Comparison of ENCODE assay signal across 24 cellular contexts in genomic region chr14:68109132-68109531, GRCh38.
A peak's percentile ranks its signal among the peaks of the same experiment; 100 is the strongest.
DNase-seq lines count a peak whose midpoint lies in the region; ATAC-seq and TF ChIP-seq lines count a peak whose summit lies in the region.
"Had no signal": no experiment of that assay in that cellular context is flagged by ENCODE, and none has a peak within 500 bp of the region (broad histone marks: within the 10 kb centered on the region; RNA-seq: fewer than 3 reads in every experiment).

No MANE protein-coding gene starts in this region.

- WGBS in mesendoderm (ENCODE audit: extremely low coverage, insufficient coverage, low lambda C conversion rate), result no CpG with 5 or more reads among the region's 2 CpGs

- no peak overlapping the region for H2BK120ac ChIP-seq in mesendoderm (ENCODE audit: low read depth, low read length)

- no peaks in the 10 kb centered on the region for H3K36me3 ChIP-seq in colonic mucosa
- H3K36me3 ChIP-seq in mesendoderm (ENCODE audit: control insufficient read depth, insufficient read depth, low read length), result no peaks in the 10 kb centered on the region
- no peaks in the 10 kb centered on the region for H3K36me3 ChIP-seq in gastrocnemius medialis
- H3K36me3 ChIP-seq: upper lobe of right lung had no signal

- H4K5ac ChIP-seq in mesendoderm (ENCODE audit: low read length), result no peak overlapping the region

- H3K4me3 ChIP-seq in colonic mucosa (no peak overlapping the region), mesendoderm (ENCODE audit: low read length) (no peak overlapping the region), gastrocnemius medialis (no peak overlapping the region)
- H3K4me3 ChIP-seq: coronary artery, upper lobe of right lung had no signal

- no peak overlapping the region for H2BK15ac ChIP-seq in mesendoderm (replicated peaks; ENCODE audit: low read depth)

- no peaks in the 10 kb centered on the region for H3K27me3 ChIP-seq in colonic mucosa
- no peaks in the 10 kb centered on the region for H3K27me3 ChIP-seq in mesendoderm (ENCODE audit: insufficient read depth, low read length, poor library complexity)
- no peaks in the 10 kb centered on the region for H3K27me3 ChIP-seq in gastrocnemius medialis
- H3K27me3 ChIP-seq: upper lobe of right lung had no signal

- H4K8ac ChIP-seq in mesendoderm (ENCODE audit: low read depth, low read length), result no peak overlapping the region

- no peak overlapping the region for H3K4ac ChIP-seq in mesendoderm (ENCODE audit: low read depth, low read length)

- no peak overlapping the region for H3K23ac ChIP-seq in mesendoderm (ENCODE audit: low read length)

- TF ChIP-seq POLR2A in gastrocnemius medialis (IDR thresholded peaks at IDR 0.05), result no peak

- H3K27ac ChIP-seq in colonic mucosa, result peak overlapping the region; percentile 17
- H3K27ac ChIP-seq in mesendoderm (ENCODE audit: low read depth, low read length), result peak overlapping the region; percentile 36
- H3K27ac ChIP-seq in gastrocnemius medialis, result no peak overlapping the region
- H3K27ac ChIP-seq: epithelial cell of prostate, upper lobe of right lung had no signal

- H3K4me2 ChIP-seq in mesendoderm (ENCODE audit: low read length), result no peak overlapping the region

- peak overlapping the region; percentile 44 for H3K18ac ChIP-seq in mesendoderm (ENCODE audit: low read length)

- peaks cover 9% of the 10 kb centered on the region for H3K4me1 ChIP-seq in colonic mucosa
- peaks cover 7% of the 10 kb centered on the region for H3K4me1 ChIP-seq in mesendoderm (ENCODE audit: control insufficient read depth, low read depth, low read length)
- H3K4me1 ChIP-seq in gastrocnemius medialis, result peaks cover 0 to 5% of the 10 kb centered on the region in 2 donors

- H3K56ac ChIP-seq in mesendoderm (ENCODE audit: low read length), result no peak overlapping the region

- no peaks in the 10 kb centered on the region for H3K79me2 ChIP-seq in mesendoderm (ENCODE audit: control insufficient read depth, insufficient read depth, low read length)

- TF ChIP-seq CTCF in colonic mucosa (IDR thresholded peaks at IDR 0.05) (no peak), gastrocnemius medialis (IDR thresholded peaks at IDR 0.05 in 4 of 5, conservative IDR thresholded peaks at IDR 0.05 in 1 of 5) (no peak)

- intact Hi-C loops in colonic mucosa (cut with DNase I) (no loop called here), gastrocnemius medialis (cut with DNase I; ENCODE audit: low total_unique reads) (no loop called here)

- no peaks in the 10 kb centered on the region for H3K79me1 ChIP-seq in mesendoderm (ENCODE audit: low read length)

- ATAC-seq in HG02759 (IDR thresholded peaks at IDR 0.05; ENCODE audit: unreplicated experiment), result no peak
- no peak for ATAC-seq in gastrocnemius medialis
- no peak for ATAC-seq in HG02840 (IDR thresholded peaks at IDR 0.05; ENCODE audit: low FRiP score, unreplicated experiment)
- ATAC-seq: activated CD8-positive, alpha-beta memory T cell treated with anti-CD3 and anti-CD28 coated beads, Interleukin-2, amount 10 ng/mL, durations not matched to agents 7 days and 5 days; left colon; stimulated activated memory B cell treated with anti-CD40 and anti-IgM and Interleukin-4, amounts not matched to agents 10 μg/mL and 1 μg/mL and 100 μg/mL, for 72 hours; upper lobe of right lung had no signal

- H2BK5ac ChIP-seq in mesendoderm (ENCODE audit: low read length), result no peak overlapping the region

- DNase-seq in AG08395 (ENCODE audit: low spot score) (peak; percentile 35), M059J (ENCODE audit: low read depth) (peak; percentile 34), colonic mucosa (no peak), mesendoderm (peak; percentile 71), gastrocnemius medialis (no peak), NOMO-1 (lab: John Stamatoyannopoulos, UW; ENCODE audit: unreplicated experiment in 2 of 2) (no peak)
- DNase-seq: activated CD4-positive, CD25-positive, alpha-beta regulatory T cell treated with anti-CD3 and anti-CD28 coated beads, Interleukin-2, amount 50 U/mL, for 72 hours; activated CD8-positive, alpha-beta memory T cell treated with anti-CD3 and anti-CD28 coated beads, Interleukin-2, amount 10 ng/mL, durations not matched to agents 7 days and 5 days; activated effector memory CD4-positive, alpha-beta T cell treated with Interleukin-2 at 50 U/mL for 16 hours; amygdala; CD4-positive, alpha-beta T cell; DMS79 treated with DMSO at 0.1 percent for 48 hours; H9; hippocampal formation; left colon; NCI-H1694; NCI-H446; SIG-M5; upper lobe of right lung had no signal

- in situ Hi-C loops in gastrocnemius medialis (cut with MboI; ENCODE audit: low sequenced_read_pairs in 4 of 4), result no loop called here

- no peak overlapping the region for H3K9ac ChIP-seq in colonic mucosa (ENCODE audit: low read depth in 2 of 2, low read length in 2 of 2)
- H3K9ac ChIP-seq in mesendoderm (ENCODE audit: low read length), result no peak overlapping the region

- H3K9me3 ChIP-seq in colonic mucosa (no peaks in the 10 kb centered on the region), gastrocnemius medialis (no peaks in the 10 kb centered on the region)
- H3K9me3 ChIP-seq: upper lobe of right lung had no signal

- H2AK5ac ChIP-seq in mesendoderm (ENCODE audit: low read length), result no peak overlapping the region

Comparison
In these comparisons a context has a peak if more than half of its experiments do, and no peak if none do; other contexts are left out.
1. DNase-seq: peak in AG08395 (single experiment), M059J (single experiment) and mesendoderm (single experiment); none in colonic mucosa (single experiment), gastrocnemius medialis (0 of 2) and NOMO-1 (0 of 2).
2. H3K27ac ChIP-seq: peak in colonic mucosa (single experiment) and mesendoderm (single experiment); none in gastrocnemius medialis (0 of 4).